Comparison of ENCODE assay signal across 15 cellular contexts in genomic region chr1:50275564-50275963, GRCh38.
DNase-seq lines count a peak whose midpoint lies in the region; ATAC-seq and TF ChIP-seq lines count a peak whose summit lies in the region.
"Had no signal": no experiment of that assay in that cellular context is flagged by ENCODE, and none has a peak within 500 bp of the region (broad histone marks: within the 10 kb centered on the region; RNA-seq: fewer than 3 reads in every experiment).

No MANE protein-coding gene starts in this region.

- H3K27ac ChIP-seq in endodermal cell (ENCODE audit: low read depth, low read length), result no peak overlapping the region
- H3K27ac ChIP-seq in tibial artery, result no peak overlapping the region
- H3K27ac ChIP-seq: gastrocnemius medialis had no signal

- H3K9me3 Mint-ChIP-seq in endodermal cell, result no peaks in the 10 kb centered on the region
- H3K9me3 Mint-ChIP-seq in activated CD8-positive, alpha-beta memory T cell treated with anti-CD3 and anti-CD28 coated beads, Interleukin-2, amount 10 ng/mL, durations not matched to agents 7 days and 5 days (ENCODE audit: low read depth), result no peaks in the 10 kb centered on the region
- H3K9me3 Mint-ChIP-seq: activated naive CD8-positive, alpha-beta T cell treated with anti-CD3 and anti-CD28 coated beads, Interleukin-2, amount 50 U/mL, for 24 hours had no signal

- 15 to 53% methylated on average over 4 to 9 of the region's 9 CpGs for WGBS in endodermal cell (ENCODE audit: insufficient coverage in 1 of 2, insufficient read length in 1 of 2), 2 experiments

- intact Hi-C loops in tibial artery (cut with DNase I; ENCODE audit: low total_unique reads), result no loop called here

- H3K9ac ChIP-seq in endodermal cell (ENCODE audit: extremely low read depth, low read length, poor library complexity, severe bottlenecking), result no peak overlapping the region

- H3K27me3 ChIP-seq in endodermal cell (ENCODE audit: control insufficient read depth, insufficient read depth, low read length, poor library complexity, severe bottlenecking) (no peaks in the 10 kb centered on the region), tibial artery (peaks cover 0 to 32% of the 10 kb centered on the region in 2 donors)

- H3K36me3 Mint-ChIP-seq in endodermal cell (ENCODE audit: low read depth), result no peaks in the 10 kb centered on the region
- H3K36me3 Mint-ChIP-seq in activated CD8-positive, alpha-beta memory T cell treated with anti-CD3 and anti-CD28 coated beads, Interleukin-2, amount 10 ng/mL, durations not matched to agents 7 days and 5 days, result no peaks in the 10 kb centered on the region
- H3K36me3 Mint-ChIP-seq: T-cell had no signal

- ATAC-seq in HG03175 (IDR thresholded peaks at IDR 0.05; ENCODE audit: unreplicated experiment) (no peak), GM21723 (IDR thresholded peaks at IDR 0.05; ENCODE audit: unreplicated experiment) (no peak)
- no peak for ATAC-seq in activated CD8-positive, alpha-beta memory T cell treated with anti-CD3 and anti-CD28 coated beads, Interleukin-2, amount 10 ng/mL, durations not matched to agents 7 days and 5 days
- ATAC-seq: activated naive CD8-positive, alpha-beta T cell treated with anti-CD3 and anti-CD28 coated beads, Interleukin-2, amount 50 U/mL, for 24 hours; gastrocnemius medialis; Panc1; T-cell had no signal

- CTCF ChIA-PET in activated CD8-positive, alpha-beta memory T cell treated with anti-CD3 and anti-CD28 coated beads, Interleukin-2, amount 10 ng/mL, durations not matched to agents 7 days and 5 days (lab: Charles Lee), result no interaction called here

- H3K4me1 ChIP-seq in endodermal cell (ENCODE audit: control insufficient read depth, insufficient read depth, low read length), result no peaks in the 10 kb centered on the region
- no peaks in the 10 kb centered on the region for H3K4me1 ChIP-seq in tibial artery
- H3K4me1 ChIP-seq: gastrocnemius medialis had no signal

- H3K4me3 Mint-ChIP-seq in endodermal cell, result no peak overlapping the region
- H3K4me3 Mint-ChIP-seq in activated CD8-positive, alpha-beta memory T cell treated with anti-CD3 and anti-CD28 coated beads, Interleukin-2, amount 10 ng/mL, durations not matched to agents 7 days and 5 days, result no peak overlapping the region
- H3K4me3 Mint-ChIP-seq: activated naive CD8-positive, alpha-beta T cell treated with anti-CD3 and anti-CD28 coated beads, Interleukin-2, amount 50 U/mL, for 24 hours; T-cell had no signal

- no peaks in the 10 kb centered on the region for H3K36me3 ChIP-seq in endodermal cell (ENCODE audit: control insufficient read depth, insufficient read depth, low read length)
- H3K36me3 ChIP-seq in tibial artery, result no peaks in the 10 kb centered on the region
- H3K36me3 ChIP-seq: gastrocnemius medialis had no signal

- peaks cover 28% of the 10 kb centered on the region for H3K4me1 Mint-ChIP-seq in endodermal cell
- H3K4me1 Mint-ChIP-seq in activated CD8-positive, alpha-beta memory T cell treated with anti-CD3 and anti-CD28 coated beads, Interleukin-2, amount 10 ng/mL, durations not matched to agents 7 days and 5 days, result no peaks in the 10 kb centered on the region
- H3K4me1 Mint-ChIP-seq: activated naive CD8-positive, alpha-beta T cell treated with anti-CD3 and anti-CD28 coated beads, Interleukin-2, amount 50 U/mL, for 24 hours; T-cell had no signal

- TF ChIP-seq CTCF in endodermal cell (conservative IDR thresholded peaks at IDR 0.05) (no peak), tibial artery (IDR thresholded peaks at IDR 0.05) (no peak)

- H3K4me3 ChIP-seq in endodermal cell (ENCODE audit: low read length), result no peak overlapping the region
- no peak overlapping the region for H3K4me3 ChIP-seq in tibial artery
- H3K4me3 ChIP-seq: gastrocnemius medialis had no signal

- H3K27ac Mint-ChIP-seq in endodermal cell, result no peak overlapping the region
- H3K27ac Mint-ChIP-seq in activated CD8-positive, alpha-beta memory T cell treated with anti-CD3 and anti-CD28 coated beads, Interleukin-2, amount 10 ng/mL, durations not matched to agents 7 days and 5 days, result no peak overlapping the region
- H3K27ac Mint-ChIP-seq: activated naive CD8-positive, alpha-beta T cell treated with anti-CD3 and anti-CD28 coated beads, Interleukin-2, amount 50 U/mL, for 24 hours; T-cell had no signal

- peak; percentile 33 for DNase-seq in COR-L47 (lab: John Stamatoyannopoulos, UW)
- DNase-seq in NCI-H1417 (lab: John Stamatoyannopoulos, UW), result peak; percentile 81 to 91 (median 82)
- DNase-seq in NCI-H510A treated with DMSO at 0.1 percent for 48 hours (lab: John Stamatoyannopoulos, UW), result peak; percentile 72
- DNase-seq in endodermal cell, result peak; percentile 54
- no peak for DNase-seq in tibial artery
- DNase-seq in activated CD8-positive, alpha-beta memory T cell treated with anti-CD3 and anti-CD28 coated beads, Interleukin-2, amount 10 ng/mL, durations not matched to agents 7 days and 5 days, result no peak
- DNase-seq: activated CD4-positive, alpha-beta T cell treated with anti-CD3 and anti-CD28 coated beads for 1 hour; activated naive CD8-positive, alpha-beta T cell treated with anti-CD3 and anti-CD28 coated beads, Interleukin-2, amount 50 U/mL, for 24 hours; gastrocnemius medialis; midbrain; stimulated activated naive CD4-positive, alpha-beta T cell; T-cell had no signal

- H3K9me3 ChIP-seq in endodermal cell (ENCODE audit: control insufficient read depth, low read length), result no peaks in the 10 kb centered on the region
- H3K9me3 ChIP-seq in tibial artery, result no peaks in the 10 kb centered on the region
- H3K9me3 ChIP-seq: gastrocnemius medialis had no signal

- H3K27me3 Mint-ChIP-seq in endodermal cell (ENCODE audit: insufficient read depth), result peaks cover 11% of the 10 kb centered on the region
- H3K27me3 Mint-ChIP-seq in activated CD8-positive, alpha-beta memory T cell treated with anti-CD3 and anti-CD28 coated beads, Interleukin-2, amount 10 ng/mL, durations not matched to agents 7 days and 5 days, result no peaks in the 10 kb centered on the region

Comparison
In these comparisons a context has a peak if more than half of its experiments do, and no peak if none do; other contexts are left out.
1. DNase-seq: peak in COR-L47 (single experiment), NCI-H1417 (3 of 3), NCI-H510A treated with DMSO at 0.1 percent for 48 hours (single experiment) and endodermal cell (single experiment); none in tibial artery (0 of 2) and activated CD8-positive, alpha-beta memory T cell treated with anti-CD3 and anti-CD28 coated beads, Interleukin-2, amount 10 ng/mL, durations not matched to agents 7 days and 5 days (single experiment).